Comparison of ENCODE assay signal across 8 cellular contexts in genomic region chr7:47180268-47180826, GRCh38.
DNase-seq lines count a peak whose midpoint lies in the region; ATAC-seq and TF ChIP-seq lines count a peak whose summit lies in the region.

No MANE protein-coding gene starts in this region.

- no peaks in the 10 kb centered on the region for H3K4me1 ChIP-seq in fibroblast of lung (ENCODE audit: control insufficient read depth, extremely low read depth, insufficient read depth, low read length)

- no peaks in the 10 kb centered on the region for H3K9me3 ChIP-seq in fibroblast of lung (ENCODE audit: control insufficient read depth, insufficient read depth, low read depth, low read length)

- H2AFZ ChIP-seq in fibroblast of lung (ENCODE audit: low read length): no peak overlapping the region

- peak; percentile 80 for DNase-seq in COLO829 (ENCODE audit: low spot score)
- peak; percentile 86 for DNase-seq in LHCN-M2 (ENCODE audit: low read depth)
- peak; percentile 67 for DNase-seq in RPMI8226
- peak; percentile 45 to 79 for DNase-seq in fibroblast of lung (ENCODE audit: low read depth in 2 of 2)
- peak; percentile 48 for DNase-seq in non-pigmented ciliary epithelial cell (ENCODE audit: low read depth)

- no peak overlapping the region for H3K4me2 ChIP-seq in fibroblast of lung (ENCODE audit: extremely low read depth, insufficient read depth, low read length)

- no peaks in the 10 kb centered on the region for H3K27me3 ChIP-seq in fibroblast of lung (ENCODE audit: control insufficient read depth, insufficient read depth, low read length)

- no peaks in the 10 kb centered on the region for H4K20me1 ChIP-seq in fibroblast of lung (ENCODE audit: control insufficient read depth, extremely low read depth, insufficient read depth, low read length)

- H3K36me3 ChIP-seq in fibroblast of lung (ENCODE audit: control insufficient read depth, insufficient read depth, low read length): no peaks in the 10 kb centered on the region

- H3K4me3 ChIP-seq in fibroblast of lung (replicated peaks in 1 of 4; ENCODE audit: control extremely low read depth in 1 of 4, insufficient read depth in 1 of 4, low read depth in 3 of 4, low read length in 4 of 4): no peak overlapping the region

- H3K79me2 ChIP-seq in fibroblast of lung (ENCODE audit: control insufficient read depth, insufficient read depth, low read length): no peaks in the 10 kb centered on the region

- no peak overlapping the region for H3K27ac ChIP-seq in fibroblast of lung (ENCODE audit: insufficient read depth, low read length)

- ATAC-seq in GM19025 (IDR thresholded peaks at IDR 0.05; ENCODE audit: low read depth, unreplicated experiment): peak; percentile 57
- no peak for ATAC-seq in HG03139 (IDR thresholded peaks at IDR 0.05; ENCODE audit: unreplicated experiment)
- no peak for ATAC-seq in HG03520 (IDR thresholded peaks at IDR 0.05; ENCODE audit: unreplicated experiment)

- TF ChIP-seq CTCF in fibroblast of lung (conservative IDR thresholded peaks at IDR 0.05 in 1 of 2, IDR thresholded peaks at IDR 0.05 in 1 of 2; ENCODE audit: low read depth in 1 of 2, low read length in 2 of 2): peak; percentile 97

- no peak overlapping the region for H3K9ac ChIP-seq in fibroblast of lung (ENCODE audit: insufficient read depth, low read length)
